Comparison of ENCODE assay signal across 2 cellular contexts in genomic region chr2:231409773-231410172, GRCh38.
TF ChIP-seq lines count a peak whose summit lies in the region.

No MANE protein-coding gene starts in this region.

TF ChIP-seq in WTC11, 78 proteins besides CTCF, POLR2A, EP300 and RAD21 (continued from another document):
- TF ChIP-seq ARID4B (CRISPR knock-in tag; IDR thresholded peaks at IDR 0.05; ENCODE audit: borderline replicate concordance) (no peak), IRF2 (CRISPR knock-in tag; IDR thresholded peaks at IDR 0.05; ENCODE audit: borderline replicate concordance, low read depth) (no peak), AFF4 (CRISPR knock-in tag; IDR thresholded peaks at IDR 0.05; ENCODE audit: borderline replicate concordance) (no peak), ZMAT4 (CRISPR knock-in tag; IDR thresholded peaks at IDR 0.05) (no peak), ETV6 (CRISPR knock-in tag; IDR thresholded peaks at IDR 0.05) (no peak), MLX (CRISPR knock-in tag; IDR thresholded peaks at IDR 0.05) (no peak), SP1 (CRISPR knock-in tag; conservative IDR thresholded peaks at IDR 0.05) (no peak)

TF ChIP-seq in HEK293T, 16 proteins besides CTCF, POLR2A, EP300 and RAD21 (continued from another document):
- no peak for TF ChIP-seq L3MBTL2 (conservative IDR thresholded peaks at IDR 0.05)
- TF ChIP-seq CTBP1 (IDR thresholded peaks at IDR 0.05; ENCODE audit: borderline replicate concordance), result no peak
- TF ChIP-seq BHLHE40 (IDR thresholded peaks at IDR 0.05; ENCODE audit: borderline replicate concordance), result no peak
- TF ChIP-seq SP1 (IDR thresholded peaks at IDR 0.05), result no peak
- no peak for TF ChIP-seq FOXK2 (IDR thresholded peaks at IDR 0.05)
